In genomic region chr5:127295454-127295853, GRCh38 we compare ENCODE assay signal across 20 cellular contexts.
DNase-seq lines count a peak whose midpoint lies in the region; ATAC-seq and TF ChIP-seq lines count a peak whose summit lies in the region.
"Had no signal": no experiment of that assay in that cellular context is flagged by ENCODE, and none has a peak within 500 bp of the region (broad histone marks: within the 10 kb centered on the region; RNA-seq: fewer than 3 reads in every experiment).

No MANE protein-coding gene starts in this region.

- ATAC-seq in GM19452 (IDR thresholded peaks at IDR 0.05; ENCODE audit: unreplicated experiment) = no peak
- ATAC-seq: CD8-positive, alpha-beta T cell; GM12878 had no signal

- no peak overlapping the region for H3K4me3 ChIP-seq in WERI-Rb-1 (ENCODE audit: low read depth, low read length)
- H3K4me3 ChIP-seq: BLaER1 treated with 17β-estradiol and CSF1 and Interleukin-3, amounts not matched to agents 10 nM and 100 nM; GM12878; GM23248; HAP-1 had no signal

- no peaks in the 10 kb centered on the region for H3K9me3 ChIP-seq in WERI-Rb-1 (ENCODE audit: severe bottlenecking)
- H3K9me3 ChIP-seq: HAP-1 had no signal

- no peaks in the 10 kb centered on the region for H3K27me3 ChIP-seq in layer of hippocampus (ENCODE audit: control insufficient read depth, insufficient read depth, low read length)
- H3K27me3 ChIP-seq in WERI-Rb-1 (ENCODE audit: insufficient read depth, low read depth, severe bottlenecking) = no peaks in the 10 kb centered on the region
- H3K27me3 ChIP-seq: BLaER1 treated with 17β-estradiol and CSF1 and Interleukin-3, amounts not matched to agents 10 nM and 100 nM had no signal

- H3K27ac ChIP-seq in angular gyrus (ENCODE audit: low read depth, low read length) (peak overlapping the region; percentile 44), cingulate gyrus (ENCODE audit: low read depth, low read length) (peak overlapping the region; percentile 41), layer of hippocampus (ENCODE audit: low read depth, low read length) (peak overlapping the region; percentile 49), WERI-Rb-1 (no peak overlapping the region)
- H3K27ac ChIP-seq: BLaER1 treated with 17β-estradiol and CSF1 and Interleukin-3, amounts not matched to agents 10 nM and 100 nM; GM23248 had no signal

- DNase-seq in pons (ENCODE audit: low spot score) = peak; percentile 64
- DNase-seq in glomerular visceral epithelial cell (ENCODE audit: extremely low spot score) = no peak
- no peak for DNase-seq in WERI-Rb-1
- DNase-seq in HPDE6-E6E7 (ENCODE audit: extremely low spot score) = no peak
- DNase-seq: 8988T; Calu3; CD8-positive, alpha-beta T cell; DMS 273 treated with DMSO at 0.1 percent for 48 hours; DMS53; DND-41; EL; GM23248; IMR-90 had no signal

- no peak for TF ChIP-seq CTCF in WERI-Rb-1 (IDR thresholded peaks at IDR 0.05; ENCODE audit: low read depth, low read length)

- H3K36me3 ChIP-seq in WERI-Rb-1 = no peaks in the 10 kb centered on the region
- H3K36me3 ChIP-seq: BLaER1 treated with 17β-estradiol and CSF1 and Interleukin-3, amounts not matched to agents 10 nM and 100 nM; HAP-1 had no signal
